ENCODE assay signal across 21 cellular contexts in genomic region chr6:45589367-45589766, GRCh38.
DNase-seq lines count a peak whose midpoint lies in the region; ATAC-seq and TF ChIP-seq lines count a peak whose summit lies in the region.
"Had no signal": no experiment of that assay in that cellular context is flagged by ENCODE, and none has a peak within 500 bp of the region (broad histone marks: within the 10 kb centered on the region; RNA-seq: fewer than 3 reads in every experiment).

No MANE protein-coding gene starts in this region.

- DNase-seq in T-helper 1 cell (no peak), lung (ENCODE audit: low spot score) (peak; percentile 10), AG08395 (ENCODE audit: low spot score) (no peak), dedifferentiated amniotic fluid mesenchymal stem cell (ENCODE audit: extremely low spot score) (no peak), Karpas-422 (no peak)
- DNase-seq in CD8-positive, alpha-beta memory T cell = no peak
- DNase-seq: activated naive CD4-positive, alpha-beta T cell treated with anti-CD3 and anti-CD28 coated beads, Interleukin-2, amount 50 U/mL, for 16 hours; DMS 273 treated with DMSO at 0.1 percent for 48 hours; GDM1; hippocampal formation; islet precursor cell; naive B cell; NCI-H524 treated with DMSO at 0.1 percent for 48 hours; stomach; trophoblast cell had no signal

- H3K9ac ChIP-seq in Karpas-422 (ENCODE audit: low read length) = no peak overlapping the region
- H3K9ac ChIP-seq: BLaER1 had no signal

- no peak overlapping the region for H3K4me2 ChIP-seq in Karpas-422 (ENCODE audit: low read depth, low read length, poor library complexity, severe bottlenecking)
- H3K4me2 ChIP-seq: BLaER1 had no signal

- H3K27ac ChIP-seq in CD8-positive, alpha-beta memory T cell (ENCODE audit: low read depth, low read length) = no peak overlapping the region
- no peak overlapping the region for H3K27ac ChIP-seq in lung (ENCODE audit: low read depth in 1 of 2, low read length in 1 of 2)
- no peak overlapping the region for H3K27ac ChIP-seq in Karpas-422 (ENCODE audit: low read length)
- H3K27ac ChIP-seq: BLaER1, coronary artery, stomach had no signal

- peaks cover 67% of the 10 kb centered on the region for H3K4me1 Mint-ChIP-seq in T-helper 1 cell treated with Interleukin-12 subunit alpha and Interleukin-12 subunit beta and Interleukin-4 antibody, amounts not matched to agents 30 μg/mL and 1 μg/mL, for 36 hours (ENCODE audit: low read depth)
- H3K4me1 Mint-ChIP-seq in CD8-positive, alpha-beta memory T cell = peaks cover 62 to 93% (median 72%) of the 10 kb centered on the region in 3 donors
- peaks cover 79% of the 10 kb centered on the region for H3K4me1 Mint-ChIP-seq in activated T-helper 17 cell treated with anti-CD3 and anti-CD28 coated beads, Interleukin-2, amount 50 U/mL, for 72 hours

- POLR2A ChIA-PET in CD8-positive, alpha-beta memory T cell (lab: Charles Lee) = no interaction called here

- H2AFZ ChIP-seq in Karpas-422 (ENCODE audit: low read length) = no peak overlapping the region

- H3K36me3 ChIP-seq in CD8-positive, alpha-beta memory T cell (ENCODE audit: insufficient read depth, low read length) = no peaks in the 10 kb centered on the region
- H3K36me3 ChIP-seq in lung (ENCODE audit: control insufficient read depth in 2 of 2, insufficient read depth in 2 of 2, low read length in 2 of 2) (no peaks in the 10 kb centered on the region), Karpas-422 (ENCODE audit: insufficient read depth, low read length) (no peaks in the 10 kb centered on the region)
- H3K36me3 ChIP-seq: BLaER1, stomach had no signal

- peak overlapping the region; percentile 69 for H3K27ac Mint-ChIP-seq in T-helper 1 cell treated with Interleukin-12 subunit alpha and Interleukin-12 subunit beta and Interleukin-4 antibody, amounts not matched to agents 30 μg/mL and 1 μg/mL, for 36 hours
- peak overlapping the region in 2 of 8 donors; percentile 42 to 79 for H3K27ac Mint-ChIP-seq in CD8-positive, alpha-beta memory T cell
- H3K27ac Mint-ChIP-seq in activated T-helper 17 cell treated with anti-CD3 and anti-CD28 coated beads, Interleukin-2, amount 50 U/mL, for 72 hours = peak overlapping the region; percentile 81
- H3K27ac Mint-ChIP-seq: WTC11 had no signal

- CTCF ChIA-PET in CD8-positive, alpha-beta memory T cell (lab: Charles Lee) = no interaction called here

- ATAC-seq in activated T-helper 17 cell treated with anti-CD3 and anti-CD28 coated beads, Interleukin-2, amount 50 U/mL, for 72 hours (replicated peaks) = no peak
- ATAC-seq in lung (ENCODE audit: insufficient read depth, low FRiP score) = no peak
- ATAC-seq: Right ventricle myocardium inferior, WTC11 had no signal

- no peak overlapping the region for H3K4me3 ChIP-seq in CD8-positive, alpha-beta memory T cell (ENCODE audit: low read length)
- H3K4me3 ChIP-seq in lung (no peak overlapping the region), Karpas-422 (ENCODE audit: low read length) (no peak overlapping the region)
- H3K4me3 ChIP-seq: BLaER1, coronary artery, stomach had no signal

- H3K9me2 ChIP-seq in Karpas-422 (replicated peaks; ENCODE audit: insufficient read depth, low read length) = no peaks in the 10 kb centered on the region

- H3K9me3 Mint-ChIP-seq in T-helper 1 cell treated with Interleukin-12 subunit alpha and Interleukin-12 subunit beta and Interleukin-4 antibody, amounts not matched to agents 30 μg/mL and 1 μg/mL, for 36 hours = peaks cover 3% of the 10 kb centered on the region
- H3K9me3 Mint-ChIP-seq in CD8-positive, alpha-beta memory T cell = no peaks in the 10 kb centered on the region
- peaks cover 3% of the 10 kb centered on the region for H3K9me3 Mint-ChIP-seq in activated T-helper 17 cell treated with anti-CD3 and anti-CD28 coated beads, Interleukin-2, amount 50 U/mL, for 72 hours
- H3K9me3 Mint-ChIP-seq: naive B cell, WTC11 had no signal

- H3K4me1 ChIP-seq in CD8-positive, alpha-beta memory T cell (ENCODE audit: insufficient read depth, low read length) = peaks cover 57% of the 10 kb centered on the region
- no peaks in the 10 kb centered on the region for H3K4me1 ChIP-seq in lung (ENCODE audit: control insufficient read depth in 2 of 2, insufficient read depth in 2 of 2, low read length in 2 of 2)
- H3K4me1 ChIP-seq in Karpas-422 (ENCODE audit: low read length) = no peaks in the 10 kb centered on the region
- H3K4me1 ChIP-seq: BLaER1 had no signal

- H3K79me2 ChIP-seq in Karpas-422 (ENCODE audit: low read length) = no peaks in the 10 kb centered on the region

- peak overlapping the region; percentile 17 for H3K4me3 Mint-ChIP-seq in T-helper 1 cell treated with Interleukin-12 subunit alpha and Interleukin-12 subunit beta and Interleukin-4 antibody, amounts not matched to agents 30 μg/mL and 1 μg/mL, for 36 hours
- H3K4me3 Mint-ChIP-seq in CD8-positive, alpha-beta memory T cell = peak overlapping the region in 4 of 7 donors; percentile 57 to 67 (median 60)
- peak overlapping the region; percentile 46 for H3K4me3 Mint-ChIP-seq in activated T-helper 17 cell treated with anti-CD3 and anti-CD28 coated beads, Interleukin-2, amount 50 U/mL, for 72 hours
- H3K4me3 Mint-ChIP-seq: naive B cell, WTC11 had no signal

- no peaks in the 10 kb centered on the region for H3K27me3 ChIP-seq in CD8-positive, alpha-beta memory T cell (ENCODE audit: insufficient read depth, low read length, poor library complexity, severe bottlenecking)
- H3K27me3 ChIP-seq in lung (ENCODE audit: control insufficient read depth, insufficient read depth) = no peaks in the 10 kb centered on the region
- H3K27me3 ChIP-seq in Karpas-422 (ENCODE audit: low read length) = no peaks in the 10 kb centered on the region
- H3K27me3 ChIP-seq: BLaER1, stomach had no signal

- TF ChIP-seq CTCF in lung (IDR thresholded peaks at IDR 0.05; ENCODE audit: control extremely low read depth, extremely low read depth) = no peak

- peaks cover 7% of the 10 kb centered on the region for H3K36me3 Mint-ChIP-seq in T-helper 1 cell treated with Interleukin-12 subunit alpha and Interleukin-12 subunit beta and Interleukin-4 antibody, amounts not matched to agents 30 μg/mL and 1 μg/mL, for 36 hours (ENCODE audit: low read depth)
- peaks cover 0 to 6% (median 3%) of the 10 kb centered on the region in 3 donors for H3K36me3 Mint-ChIP-seq in CD8-positive, alpha-beta memory T cell
- H3K36me3 Mint-ChIP-seq in activated T-helper 17 cell treated with anti-CD3 and anti-CD28 coated beads, Interleukin-2, amount 50 U/mL, for 72 hours (ENCODE audit: low read depth) = no peaks in the 10 kb centered on the region
- H3K36me3 Mint-ChIP-seq: naive B cell, WTC11 had no signal

- H3K9me3 ChIP-seq in CD8-positive, alpha-beta memory T cell (ENCODE audit: low read length) = no peaks in the 10 kb centered on the region
- H3K9me3 ChIP-seq in lung (ENCODE audit: control insufficient read depth in 2 of 2, insufficient read depth in 1 of 2, low read length in 1 of 2) (no peaks in the 10 kb centered on the region), Karpas-422 (ENCODE audit: low read length) (no peaks in the 10 kb centered on the region)
- H3K9me3 ChIP-seq: BLaER1, stomach had no signal

- 86 to 91% methylated on average over 3 of the region's 3 CpGs for WGBS in lung, 2 donors

- H3K27me3 Mint-ChIP-seq in T-helper 1 cell treated with Interleukin-12 subunit alpha and Interleukin-12 subunit beta and Interleukin-4 antibody, amounts not matched to agents 30 μg/mL and 1 μg/mL, for 36 hours (ENCODE audit: low read depth) = no peaks in the 10 kb centered on the region
- H3K27me3 Mint-ChIP-seq in CD8-positive, alpha-beta memory T cell = no peaks in the 10 kb centered on the region
- no peaks in the 10 kb centered on the region for H3K27me3 Mint-ChIP-seq in activated T-helper 17 cell treated with anti-CD3 and anti-CD28 coated beads, Interleukin-2, amount 50 U/mL, for 72 hours
- H3K27me3 Mint-ChIP-seq: naive B cell had no signal

- no peaks in the 10 kb centered on the region for H4K20me1 ChIP-seq in Karpas-422 (ENCODE audit: insufficient read depth, low read depth, low read length)
- H4K20me1 ChIP-seq: BLaER1 had no signal
